Comparison of ENCODE assay signal across 4 cellular contexts in the genomic region with DNA sequence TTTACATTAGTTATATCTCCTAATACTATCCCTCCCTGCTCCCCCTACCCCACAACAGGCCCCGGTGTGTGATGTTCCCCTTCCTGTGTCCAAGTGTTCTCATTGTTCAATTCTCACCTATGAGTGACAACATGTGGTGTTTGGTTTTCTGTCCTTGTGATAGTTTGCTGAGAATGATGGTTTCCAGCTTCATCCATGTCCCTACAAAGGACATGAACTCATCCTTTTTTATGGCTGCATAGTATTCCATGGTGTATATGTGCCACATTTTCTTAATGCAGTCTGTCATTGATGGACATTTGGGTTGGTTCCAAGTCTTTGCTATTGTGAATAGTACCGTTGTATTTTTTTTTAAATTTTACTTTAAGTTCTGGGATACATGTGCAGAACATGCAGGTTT. TPM values are rescaled to one million over a fixed set of nuclear protein-coding genes. Genes with fewer than 3 reads are reported as not detected.
"Had no signal": no experiment of that assay in that cellular context is flagged by ENCODE, and none has a peak within 500 bp of the region (broad histone marks: within the 10 kb centered on the region; RNA-seq: fewer than 3 reads in every experiment).

No MANE protein-coding gene starts in this region.

RNA-seq across cellular contexts. Expression of a gene that starts 42.7 kb away (rescaled TPM):
- total RNA-seq: OCI-LY7, PC-3, PC-9, RPMI7951 had no signal
